In genomic region chr1:61641578-61642336, GRCh38 we compare ENCODE assay signal across 9 cellular contexts.
A peak's percentile ranks its signal among the peaks of the same experiment; 100 is the strongest.
DNase-seq lines count a peak whose midpoint lies in the region; ATAC-seq, FAIRE-seq and TF ChIP-seq lines count a peak whose summit lies in the region.
"Had no signal": no experiment of that assay in that cellular context is flagged by ENCODE, and none has a peak within 500 bp of the region (broad histone marks: within the 10 kb centered on the region; RNA-seq: fewer than 3 reads in every experiment).

No MANE protein-coding gene starts in this region.

- peaks cover 4% of the 10 kb centered on the region for H3K4me1 ChIP-seq in CD4-positive, alpha-beta memory T cell (ENCODE audit: insufficient read depth, low read length)
- H3K4me1 ChIP-seq in astrocyte (ENCODE audit: insufficient read depth, low read length) (no peaks in the 10 kb centered on the region), small intestine (ENCODE audit: control insufficient read depth in 2 of 2, insufficient read depth in 1 of 2, low read depth in 1 of 2, low read length in 1 of 2) (no peaks in the 10 kb centered on the region)

- no peaks in the 10 kb centered on the region for H3K27me3 ChIP-seq in CD4-positive, alpha-beta memory T cell (ENCODE audit: insufficient read depth, low read length)
- H3K27me3 ChIP-seq in astrocyte (ENCODE audit: insufficient read depth, low read length): peaks cover 6% of the 10 kb centered on the region
- no peaks in the 10 kb centered on the region for H3K27me3 ChIP-seq in small intestine (ENCODE audit: control insufficient read depth in 2 of 2, insufficient read depth in 2 of 2, low read length in 2 of 2)

- no peak overlapping the region for H3K27ac ChIP-seq in CD4-positive, alpha-beta memory T cell (ENCODE audit: low read depth, low read length)
- H3K27ac ChIP-seq in astrocyte (ENCODE audit: low read depth, low read length): no peak overlapping the region
- H3K27ac ChIP-seq in small intestine (ENCODE audit: low read depth in 1 of 2, low read length in 1 of 2): peak overlapping the region in 1 of 2 donors; percentile 62

- no peaks in the 10 kb centered on the region for H4K20me1 ChIP-seq in astrocyte (ENCODE audit: insufficient read depth, low read length)

- 19 to 37% (median 33%) methylated on average over 23 of the region's 23 CpGs for WGBS in small intestine, 3 donors

- H3K4me2 ChIP-seq in astrocyte (ENCODE audit: low read length): peak overlapping the region; percentile 52

- peak; percentile 31 to 51 (median 46) for DNase-seq in CD4-positive, alpha-beta memory T cell
- DNase-seq in HK-2 (ENCODE audit: unreplicated experiment): peak; percentile 50
- peak; percentile 15 for DNase-seq in astrocyte (ENCODE audit: low read depth)
- DNase-seq in iPS-NIHi7 (ENCODE audit: extremely low spot score): peak; percentile 90
- DNase-seq in small intestine: peak; percentile 41
- no peak for DNase-seq in NCI-H2107 treated with DMSO at 0.1 percent for 48 hours (lab: John Stamatoyannopoulos, UW; ENCODE audit: unreplicated experiment)

- H3K4me1 Mint-ChIP-seq in CD4-positive, alpha-beta memory T cell: peaks cover 4 to 14% (median 9%) of the 10 kb centered on the region in 4 donors
- peaks cover 10% of the 10 kb centered on the region for H3K4me1 Mint-ChIP-seq in T-helper 1 cell treated with Interleukin-12 subunit alpha and Interleukin-12 subunit beta and Interleukin-4 antibody, amounts not matched to agents 30 μg/mL and 1 μg/mL, for 36 hours (ENCODE audit: low read depth)
- peaks cover 4% of the 10 kb centered on the region for H3K4me1 Mint-ChIP-seq in astrocyte (ENCODE audit: low read depth, unreplicated experiment)

- H3K9me3 ChIP-seq in CD4-positive, alpha-beta memory T cell (ENCODE audit: control insufficient read depth in 1 of 2, low read length in 2 of 2): no peaks in the 10 kb centered on the region
- H3K9me3 ChIP-seq in astrocyte (ENCODE audit: insufficient read depth, low read depth, low read length): no peaks in the 10 kb centered on the region
- H3K9me3 ChIP-seq in small intestine (ENCODE audit: control insufficient read depth, low read depth): no peaks in the 10 kb centered on the region

- H3K4me3 ChIP-seq in CD4-positive, alpha-beta memory T cell (ENCODE audit: low read length in 2 of 2): peak overlapping the region in 1 of 2 donors; percentile 14
- no peak overlapping the region for H3K4me3 ChIP-seq in astrocyte (ENCODE audit: insufficient read depth, low read depth, low read length)
- H3K4me3 ChIP-seq in small intestine (ENCODE audit: low read depth in 1 of 2, low read length in 2 of 2): no peak overlapping the region

- no peaks in the 10 kb centered on the region for H3K9me3 Mint-ChIP-seq in CD4-positive, alpha-beta memory T cell
- no peaks in the 10 kb centered on the region for H3K9me3 Mint-ChIP-seq in T-helper 1 cell treated with Interleukin-12 subunit alpha and Interleukin-12 subunit beta and Interleukin-4 antibody, amounts not matched to agents 30 μg/mL and 1 μg/mL, for 36 hours
- H3K9me3 Mint-ChIP-seq in astrocyte (ENCODE audit: unreplicated experiment): no peaks in the 10 kb centered on the region

- intact Hi-C loops in CD4-positive, alpha-beta memory T cell (cut with micrococcal nuclease): loop anchor here (1.0 to 5.0 kb wide), 2 partner anchors 591 to 1664 kb away; no protein-coding TSS in a partner anchor

- no peaks in the 10 kb centered on the region for H3K36me3 ChIP-seq in CD4-positive, alpha-beta memory T cell (ENCODE audit: insufficient read depth, low read length)
- H3K36me3 ChIP-seq in astrocyte (ENCODE audit: insufficient read depth, low read length): no peaks in the 10 kb centered on the region
- H3K36me3 ChIP-seq in small intestine (ENCODE audit: control insufficient read depth in 2 of 2, insufficient read depth in 2 of 2, low read length in 2 of 2): no peaks in the 10 kb centered on the region

- CTCF ChIA-PET in CD4-positive, alpha-beta memory T cell (lab: Charles Lee; ENCODE audit: partially characterized antibody): interaction anchor here (0.5 to 3.7 kb wide), 6 partner anchors 7 to 593 kb away, joined by 3 to 15 read pairs (median 6); no protein-coding TSS in a partner anchor

- H3K27me3 Mint-ChIP-seq in CD4-positive, alpha-beta memory T cell: peaks cover 0 to 4% of the 10 kb centered on the region in 2 donors
- peaks cover 9% of the 10 kb centered on the region for H3K27me3 Mint-ChIP-seq in T-helper 1 cell treated with Interleukin-12 subunit alpha and Interleukin-12 subunit beta and Interleukin-4 antibody, amounts not matched to agents 30 μg/mL and 1 μg/mL, for 36 hours (ENCODE audit: low read depth)
- peaks cover 16% of the 10 kb centered on the region for H3K27me3 Mint-ChIP-seq in astrocyte (ENCODE audit: low read depth, unreplicated experiment)

- peak overlapping the region; percentile 49 for H2AFZ ChIP-seq in astrocyte (ENCODE audit: low read depth, low read length)

- no peak for FAIRE-seq in astrocyte (lab: Jason Lieb, UNC)
- no peak for FAIRE-seq in small intestine (lab: Jason Lieb, UNC)
- FAIRE-seq: TTC549 had no signal

- peak overlapping the region; percentile 56 to 86 (median 72) for H3K4me3 Mint-ChIP-seq in CD4-positive, alpha-beta memory T cell
- peak overlapping the region; percentile 67 for H3K4me3 Mint-ChIP-seq in T-helper 1 cell treated with Interleukin-12 subunit alpha and Interleukin-12 subunit beta and Interleukin-4 antibody, amounts not matched to agents 30 μg/mL and 1 μg/mL, for 36 hours
- no peak overlapping the region for H3K4me3 Mint-ChIP-seq in astrocyte (ENCODE audit: unreplicated experiment)

- no peak overlapping the region for H3K27ac Mint-ChIP-seq in CD4-positive, alpha-beta memory T cell
- H3K27ac Mint-ChIP-seq in T-helper 1 cell treated with Interleukin-12 subunit alpha and Interleukin-12 subunit beta and Interleukin-4 antibody, amounts not matched to agents 30 μg/mL and 1 μg/mL, for 36 hours: no peak overlapping the region
- H3K27ac Mint-ChIP-seq in astrocyte (ENCODE audit: unreplicated experiment): peak overlapping the region; percentile 80

- H3K36me3 Mint-ChIP-seq in CD4-positive, alpha-beta memory T cell: no peaks in the 10 kb centered on the region
- H3K36me3 Mint-ChIP-seq in T-helper 1 cell treated with Interleukin-12 subunit alpha and Interleukin-12 subunit beta and Interleukin-4 antibody, amounts not matched to agents 30 μg/mL and 1 μg/mL, for 36 hours (ENCODE audit: low read depth): no peaks in the 10 kb centered on the region
- H3K36me3 Mint-ChIP-seq in astrocyte (ENCODE audit: low read depth, unreplicated experiment): no peaks in the 10 kb centered on the region

- no peak overlapping the region for H3K9ac ChIP-seq in astrocyte (ENCODE audit: low read length)

- POLR2A ChIA-PET in CD4-positive, alpha-beta memory T cell (lab: Charles Lee; ENCODE audit: partially characterized antibody): no interaction called here

- no peaks in the 10 kb centered on the region for H3K79me2 ChIP-seq in astrocyte (ENCODE audit: insufficient read depth, low read length)

- TF ChIP-seq CTCF in astrocyte (IDR thresholded peaks at IDR 0.05; ENCODE audit: insufficient read depth, low read depth, low read length): peak; percentile 46

- ATAC-seq in GM19468 (IDR thresholded peaks at IDR 0.05; ENCODE audit: extremely low read depth, unreplicated experiment): peak; percentile 74
